12 cellular contexts compared by ENCODE assay signal in the genomic region with DNA sequence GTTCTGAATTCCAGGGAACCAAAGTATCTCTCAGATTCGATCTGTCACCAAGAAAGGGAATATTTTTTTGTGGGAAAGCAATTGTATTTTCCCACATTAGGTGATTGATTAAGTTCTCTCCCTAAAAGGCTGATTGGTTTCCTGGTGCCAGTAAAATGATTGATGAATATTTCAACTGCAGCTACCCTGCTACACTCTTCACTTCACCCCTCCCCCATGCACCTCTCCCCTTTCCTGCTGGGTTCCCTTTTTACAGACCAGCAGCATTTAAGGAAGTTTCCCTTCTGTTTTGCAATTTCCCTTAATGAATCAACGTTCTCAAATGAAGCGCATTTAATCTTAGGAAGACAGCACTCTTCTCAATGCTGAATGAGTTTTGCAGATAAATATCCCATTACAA. TPM values are rescaled to one million over a fixed set of nuclear protein-coding genes. Genes with fewer than 3 reads are reported as not detected.
DNase-seq lines count a peak whose midpoint lies in the region; ATAC-seq and TF ChIP-seq lines count a peak whose summit lies in the region.
"Had no signal": no experiment of that assay in that cellular context is flagged by ENCODE, and none has a peak within 500 bp of the region (broad histone marks: within the 10 kb centered on the region; RNA-seq: fewer than 3 reads in every experiment).

No MANE protein-coding gene starts in this region.

- no peaks in the 10 kb centered on the region for H3K79me2 ChIP-seq in smooth muscle cell (ENCODE audit: low read depth)

- TF ChIP-seq CTCF in smooth muscle cell (IDR thresholded peaks at IDR 0.05; ENCODE audit: borderline replicate concordance, insufficient read depth, poor library complexity, severe bottlenecking) (no peak), colonic mucosa (IDR thresholded peaks at IDR 0.05) (no peak)

- in situ Hi-C loops in KBM-7 (cut with MboI; ENCODE audit: low pct_unique_long_range_greater_than_20kb, low sequenced_read_pairs), result no loop called here

- H3K27me3 ChIP-seq in iPS DF 6.9 (ENCODE audit: control insufficient read depth, insufficient read depth, low read length) (no peaks in the 10 kb centered on the region), smooth muscle cell (ENCODE audit: low read depth) (no peaks in the 10 kb centered on the region), colonic mucosa (no peaks in the 10 kb centered on the region)

- peak overlapping the region; percentile 61 for H3K27ac ChIP-seq in iPS DF 6.9 (ENCODE audit: low read length)
- H3K27ac ChIP-seq in smooth muscle cell (ENCODE audit: low read depth), result no peak overlapping the region
- H3K27ac ChIP-seq in colonic mucosa, result no peak overlapping the region
- H3K27ac ChIP-seq: esophagus muscularis mucosa had no signal

- H3K4me1 Mint-ChIP-seq in T-cell, result no peaks in the 10 kb centered on the region

- H2AFZ ChIP-seq in smooth muscle cell (ENCODE audit: low read depth), result peak overlapping the region; percentile 23

- CTCF ChIA-PET in T-cell (lab: Charles Lee), result interaction anchor here in 1 of 2 donors (0.7 kb wide), 1 partner anchor 141 kb away, joined by 6 read pairs; no protein-coding TSS in a partner anchor

- H3K4me1 ChIP-seq in iPS DF 6.9 (ENCODE audit: control insufficient read depth, insufficient read depth, low read length) (peaks cover 1% of the 10 kb centered on the region; the same call in 1 of the 2 replicates), smooth muscle cell (ENCODE audit: low read depth) (peaks cover 70% of the 10 kb centered on the region), colonic mucosa (no peaks in the 10 kb centered on the region)

- no peaks in the 10 kb centered on the region for H3K9me3 Mint-ChIP-seq in T-cell
- H3K9me3 Mint-ChIP-seq: activated T-cell treated with anti-CD3 and anti-CD28 coated beads, Interleukin-2, amount 50 U/mL, for 4 hours had no signal

- POLR2A ChIA-PET in T-cell (lab: Charles Lee), result no interaction called here

- no peaks in the 10 kb centered on the region for H4K20me1 ChIP-seq in smooth muscle cell (ENCODE audit: low read depth)

- no peak overlapping the region for H3K9ac ChIP-seq in smooth muscle cell (ENCODE audit: low read depth)
- no peak overlapping the region for H3K9ac ChIP-seq in colonic mucosa (ENCODE audit: low read depth in 2 of 2, low read length in 2 of 2)

- peaks cover 4% of the 10 kb centered on the region for H3F3A ChIP-seq in smooth muscle cell (ENCODE audit: low read depth)

- ATAC-seq in T-cell (replicated peaks in 1 of 4), result no peak
- ATAC-seq in GM18498 (IDR thresholded peaks at IDR 0.05; ENCODE audit: unreplicated experiment), result no peak
- ATAC-seq: activated T-cell treated with anti-CD3 and anti-CD28 coated beads, Interleukin-2, amount 50 U/mL, for 4 hours; stimulated activated naive CD8-positive, alpha-beta T cell treated with anti-CD3 and anti-CD28 coated beads, Interleukin-15, Interleukin-2, amounts not matched to agents 100 U/mL and 50 U/mL, for 24 hours had no signal

- no peak overlapping the region for H3K4me3 Mint-ChIP-seq in T-cell
- H3K4me3 Mint-ChIP-seq: activated T-cell treated with anti-CD3 and anti-CD28 coated beads, Interleukin-2, amount 50 U/mL, for 4 hours had no signal

- H3K27me3 Mint-ChIP-seq in T-cell, result peaks cover 69 to 79% of the 10 kb centered on the region in 2 donors

- DNase-seq in KBM-7 (peak; percentile 77), SKM-1 (lab: John Stamatoyannopoulos, UW; ENCODE audit: unreplicated experiment) (peak; percentile 88), iPS DF 6.9 (ENCODE audit: low read depth, low spot score) (no peak), smooth muscle cell (lab: John Stamatoyannopoulos, UW; ENCODE audit: unreplicated experiment) (no peak), T-cell (no peak), colonic mucosa (no peak)
- DNase-seq: activated T-cell treated with anti-CD3 and anti-CD28 coated beads, Interleukin-2, amount 50 U/mL, for 4 hours; kidney glomerular epithelial cell; NCI-H1105; stimulated activated naive CD8-positive, alpha-beta T cell treated with anti-CD3 and anti-CD28 coated beads, Interleukin-15, Interleukin-2, amounts not matched to agents 100 U/mL and 50 U/mL, for 24 hours had no signal

- no CpG with 5 or more reads among the region's 3 CpGs for WGBS in iPS DF 6.9 (ENCODE audit: insufficient coverage, insufficient read length)
- WGBS in smooth muscle cell (ENCODE audit: low lambda C conversion rate), result 3% methylated on average over 3 of the region's 3 CpGs

- H3K36me3 ChIP-seq in iPS DF 6.9 (ENCODE audit: control insufficient read depth, insufficient read depth, low read length) (no peaks in the 10 kb centered on the region), smooth muscle cell (ENCODE audit: low read depth) (no peaks in the 10 kb centered on the region), colonic mucosa (no peaks in the 10 kb centered on the region)
- H3K36me3 ChIP-seq: esophagus muscularis mucosa had no signal

- peak overlapping the region; percentile 71 for H3K4me2 ChIP-seq in smooth muscle cell

- H3K9me3 ChIP-seq in iPS DF 6.9 (ENCODE audit: control insufficient read depth, insufficient read depth, low read length) (no peaks in the 10 kb centered on the region), smooth muscle cell (replicated peaks; ENCODE audit: low read depth) (no peaks in the 10 kb centered on the region), colonic mucosa (no peaks in the 10 kb centered on the region)
- H3K9me3 ChIP-seq: esophagus muscularis mucosa had no signal

- H3K4me3 ChIP-seq in iPS DF 6.9 (ENCODE audit: low read length), result no peak overlapping the region
- H3K4me3 ChIP-seq in smooth muscle cell, result peak overlapping the region; percentile 22
- no peak overlapping the region for H3K4me3 ChIP-seq in colonic mucosa
- H3K4me3 ChIP-seq: esophagus muscularis mucosa had no signal

- intact Hi-C loops in colonic mucosa (cut with DNase I), result no loop called here

- no peaks in the 10 kb centered on the region for H3K36me3 Mint-ChIP-seq in T-cell

- H3K27ac Mint-ChIP-seq in T-cell, result no peak overlapping the region

RNA-seq across cellular contexts. Expression of a gene that starts 13.1 kb away (rescaled TPM):
- total RNA-seq in smooth muscle cell, result 0.31 and 1.5 TPM in 2 replicates
- polyA plus RNA-seq in smooth muscle cell, result 0.17 and 0.28 TPM in 2 replicates
- under 1 TPM in 4 of 5 donors, not detected in 1; 0.19 to 0.50 (median 0.40) TPM for total RNA-seq in T-cell
- total RNA-seq in colonic mucosa, result 1 to 10 TPM; 4.8 to 4.9 TPM

RNA-seq across cellular contexts. Expression of a gene that starts 18.9 kb away (rescaled TPM):
- total RNA-seq in smooth muscle cell (6.6 and 17.0 TPM in 2 replicates), T-cell (under 1 TPM in 3 of 5 donors, not detected in 2; 0.07 to 0.18 (median 0.13) TPM), colonic mucosa (10 to 100 TPM in 1 of 2 donors, 1 to 10 TPM in 1; 2.9 to 12.1 TPM)
- polyA plus RNA-seq in smooth muscle cell, result 3.5 and 11.2 TPM in 2 replicates

Comparison
In these comparisons a context has a peak if more than half of its experiments do, and no peak if none do; other contexts are left out.
1. DNase-seq: peak in KBM-7 (single experiment) and SKM-1 (single experiment); none in iPS DF 6.9 (single experiment), smooth muscle cell (single experiment), T-cell (0 of 34) and colonic mucosa (single experiment).